20 cellular contexts compared by ENCODE assay signal in the genomic region with DNA sequence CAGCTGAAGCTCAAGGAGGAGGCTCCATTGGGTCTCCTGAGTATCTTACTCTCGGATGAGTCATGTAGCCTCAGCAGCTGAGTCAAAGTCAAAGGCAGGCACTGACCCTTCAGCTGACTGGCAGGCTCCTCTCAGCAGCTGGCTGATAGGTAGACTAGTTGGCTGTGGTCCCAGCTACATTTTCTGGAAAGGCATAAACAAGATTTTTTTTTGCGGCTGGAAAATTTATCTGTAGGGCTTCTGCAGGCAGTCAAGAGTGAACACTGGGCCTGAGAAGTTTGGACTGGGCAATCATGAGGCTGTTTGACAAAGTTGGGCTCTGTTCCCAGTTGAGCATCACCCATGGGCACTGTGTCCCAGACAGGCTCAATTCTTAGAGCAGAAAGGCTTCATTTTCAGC.
DNase-seq lines count a peak whose midpoint lies in the region; ATAC-seq and FAIRE-seq lines count a peak whose summit lies in the region.
"Had no signal": no experiment of that assay in that cellular context is flagged by ENCODE, and none has a peak within 500 bp of the region (broad histone marks: within the 10 kb centered on the region; RNA-seq: fewer than 3 reads in every experiment).

No MANE protein-coding gene starts in this region.

- H3K9me3 Mint-ChIP-seq in activated CD4-positive, alpha-beta T cell treated with anti-CD3 and anti-CD28 coated beads, Interleukin-2, amount 10 ng/mL, durations not matched to agents 24 days and 14 days: no peaks in the 10 kb centered on the region
- H3K9me3 Mint-ChIP-seq: activated naive CD4-positive, alpha-beta T cell treated with anti-CD3 and anti-CD28 coated beads, Interleukin-2, amount 50 U/mL, for 24 hours had no signal

- ATAC-seq in Right ventricle myocardium superior (ENCODE audit: poor library complexity) (peak; percentile 53), Right ventricle myocardium inferior (no peak), HG02840 (IDR thresholded peaks at IDR 0.05; ENCODE audit: low FRiP score, unreplicated experiment) (no peak)
- ATAC-seq: left colon; stimulated activated memory B cell treated with anti-CD40 and anti-IgM and Interleukin-4, amounts not matched to agents 10 μg/mL and 1 μg/mL and 100 μg/mL, for 72 hours had no signal

- no peak for FAIRE-seq in RCC 7860 (lab: Jason Lieb, UNC)
- FAIRE-seq: H1 had no signal

- H3K4me3 Mint-ChIP-seq in activated CD4-positive, alpha-beta T cell treated with anti-CD3 and anti-CD28 coated beads, Interleukin-2, amount 10 ng/mL, durations not matched to agents 24 days and 14 days: no peak overlapping the region
- H3K4me3 Mint-ChIP-seq: activated naive CD4-positive, alpha-beta T cell treated with anti-CD3 and anti-CD28 coated beads, Interleukin-2, amount 50 U/mL, for 24 hours; naive B cell; stimulated activated memory B cell treated with anti-CD40 and anti-IgM and Interleukin-4, amounts not matched to agents 10 μg/mL and 1 μg/mL and 100 μg/mL, for 72 hours had no signal

- no peaks in the 10 kb centered on the region for H3K36me3 Mint-ChIP-seq in activated CD4-positive, alpha-beta T cell treated with anti-CD3 and anti-CD28 coated beads, Interleukin-2, amount 10 ng/mL, durations not matched to agents 24 days and 14 days (ENCODE audit: low read depth)
- H3K36me3 Mint-ChIP-seq: activated naive CD4-positive, alpha-beta T cell treated with anti-CD3 and anti-CD28 coated beads, Interleukin-2, amount 50 U/mL, for 24 hours; naive B cell; stimulated activated memory B cell treated with anti-CD40 and anti-IgM and Interleukin-4, amounts not matched to agents 10 μg/mL and 1 μg/mL and 100 μg/mL, for 72 hours had no signal

- H3K27me3 Mint-ChIP-seq in activated CD4-positive, alpha-beta T cell treated with anti-CD3 and anti-CD28 coated beads, Interleukin-2, amount 10 ng/mL, durations not matched to agents 24 days and 14 days: no peaks in the 10 kb centered on the region
- H3K27me3 Mint-ChIP-seq: naive B cell; stimulated activated memory B cell treated with anti-CD40 and anti-IgM and Interleukin-4, amounts not matched to agents 10 μg/mL and 1 μg/mL and 100 μg/mL, for 72 hours had no signal

- H3K27ac Mint-ChIP-seq in activated CD4-positive, alpha-beta T cell treated with anti-CD3 and anti-CD28 coated beads, Interleukin-2, amount 10 ng/mL, durations not matched to agents 24 days and 14 days: no peak overlapping the region
- H3K27ac Mint-ChIP-seq: activated naive CD4-positive, alpha-beta T cell treated with anti-CD3 and anti-CD28 coated beads, Interleukin-2, amount 50 U/mL, for 24 hours; naive B cell; stimulated activated memory B cell treated with anti-CD40 and anti-IgM and Interleukin-4, amounts not matched to agents 10 μg/mL and 1 μg/mL and 100 μg/mL, for 72 hours had no signal

- intact Hi-C loops in Right ventricle myocardium superior (cut with DNase I) (no loop called here), Right ventricle myocardium inferior (cut with DNase I) (no loop called here)
- intact Hi-C loops in activated CD4-positive, alpha-beta T cell treated with anti-CD3 and anti-CD28 coated beads, Interleukin-2, amount 10 ng/mL, durations not matched to agents 24 days and 14 days (cut with micrococcal nuclease): no loop called here

- no peaks in the 10 kb centered on the region for H3K4me1 Mint-ChIP-seq in activated CD4-positive, alpha-beta T cell treated with anti-CD3 and anti-CD28 coated beads, Interleukin-2, amount 10 ng/mL, durations not matched to agents 24 days and 14 days
- H3K4me1 Mint-ChIP-seq: activated naive CD4-positive, alpha-beta T cell treated with anti-CD3 and anti-CD28 coated beads, Interleukin-2, amount 50 U/mL, for 24 hours; naive B cell; stimulated activated memory B cell treated with anti-CD40 and anti-IgM and Interleukin-4, amounts not matched to agents 10 μg/mL and 1 μg/mL and 100 μg/mL, for 72 hours had no signal

- DNase-seq in Right ventricle myocardium superior: no peak
- no peak for DNase-seq in Right ventricle myocardium inferior (ENCODE audit: missing footprints)
- DNase-seq in RCC 7860 (ENCODE audit: low spot score): peak; percentile 33
- peak; percentile 44 to 74 for DNase-seq in hippocampal formation (lab: John Stamatoyannopoulos, UW)
- DNase-seq in superior temporal gyrus (ENCODE audit: extremely low spot score): peak; percentile 86
- DNase-seq in SW 1271 (lab: John Stamatoyannopoulos, UW): no peak
- DNase-seq in activated CD4-positive, alpha-beta T cell treated with anti-CD3 and anti-CD28 coated beads, Interleukin-2, amount 10 ng/mL, durations not matched to agents 24 days and 14 days: no peak
- DNase-seq: ACHN; activated CD4-positive, alpha-beta T cell treated with anti-CD3 and anti-CD28 coated beads for 1 hour; activated CD8-positive, alpha-beta memory T cell treated with anti-CD3 and anti-CD28 coated beads, Interleukin-2, amount 50 U/mL, for 48 hours; Caco-2; left colon; naive B cell; NCI-H1436 treated with DMSO at 0.1 percent for 48 hours; NCI-H82; T-helper 2 cell had no signal

Comparison
In these comparisons a context has a peak if more than half of its experiments do, and no peak if none do; other contexts are left out.
1. DNase-seq: peak in RCC 7860 (single experiment), hippocampal formation (2 of 2) and superior temporal gyrus (single experiment); none in Right ventricle myocardium superior (single experiment), Right ventricle myocardium inferior (single experiment), SW 1271 (0 of 2) and activated CD4-positive, alpha-beta T cell treated with anti-CD3 and anti-CD28 coated beads, Interleukin-2, amount 10 ng/mL, durations not matched to agents 24 days and 14 days (single experiment).